In genomic region chr7:147207988-147208387, GRCh38 we compare ENCODE assay signal across 32 cellular contexts.
"Had no signal": no experiment of that assay in that cellular context is flagged by ENCODE, and none has a peak within 500 bp of the region (broad histone marks: within the 10 kb centered on the region; RNA-seq: fewer than 3 reads in every experiment).

No MANE protein-coding gene starts in this region.

- H2AFZ ChIP-seq: neural progenitor cell, parathyroid adenoma had no signal

- H3K27me3 Mint-ChIP-seq: dendritic cell treated with granulocyte-macrophage colony-stimulating factor and Interleukin-4, amounts not matched to agents 40 ng/mL and 50 ng/mL, for 4 days; naive thymus-derived CD4-positive, alpha-beta T cell; stimulated activated naive CD8-positive, alpha-beta T cell treated with anti-CD3 and anti-CD28 coated beads, Interleukin-15, amount 100 ng/mL, for 72 hours had no signal

- H3K36me3 ChIP-seq: colonic mucosa, esophagus squamous epithelium, heart right ventricle, left lung, neural progenitor cell, prostate gland, right atrium auricular region, suprapubic skin, transverse colon, upper lobe of right lung, uterus had no signal

- H3K4me2 ChIP-seq: neural progenitor cell, smooth muscle cell had no signal

- H3K36me3 Mint-ChIP-seq: naive thymus-derived CD4-positive, alpha-beta T cell; neural progenitor cell had no signal

- H3K27me3 ChIP-seq: colonic mucosa, esophagus squamous epithelium, heart right ventricle, left lung, neural progenitor cell, right atrium auricular region, suprapubic skin, transverse colon, upper lobe of right lung, uterus had no signal

- H3K4me3 Mint-ChIP-seq: dendritic cell treated with granulocyte-macrophage colony-stimulating factor and Interleukin-4, amounts not matched to agents 40 ng/mL and 50 ng/mL, for 4 days; naive thymus-derived CD4-positive, alpha-beta T cell; nephron; neural progenitor cell; stimulated activated naive CD8-positive, alpha-beta T cell treated with anti-CD3 and anti-CD28 coated beads, Interleukin-15, amount 100 ng/mL, for 72 hours had no signal

- H3K27ac ChIP-seq: colonic mucosa, esophagus squamous epithelium, heart right ventricle, left lung, neural progenitor cell, parathyroid adenoma, prostate gland, right atrium auricular region, suprapubic skin, transverse colon, upper lobe of right lung, uterus had no signal

- H3K79me2 ChIP-seq: parathyroid adenoma had no signal

- H3K4me3 ChIP-seq: colonic mucosa, esophagus squamous epithelium, heart right ventricle, left lung, neural progenitor cell, prostate gland, right atrium auricular region, smooth muscle cell, suprapubic skin, transverse colon, upper lobe of right lung, uterus had no signal

- DNase-seq: colonic mucosa; effector memory CD4-positive, alpha-beta T cell; erythroblast; esophagus squamous epithelium; foreskin melanocyte; glutamatergic neuron; heart right ventricle; hippocampal formation; kidney; left cardiac atrium; left lung; mesenchymal stem cell; midbrain; naive thymus-derived CD4-positive, alpha-beta T cell; stimulated activated CD4-positive, alpha-beta T cell treated with anti-CD3 and anti-CD28 coated beads, Interleukin-12 subunit alpha, Interleukin-12 subunit beta, amount 100 ng/mL, for 4 hours; stimulated activated CD4-positive, alpha-beta T cell treated with anti-CD3 and anti-CD28 coated beads, Interleukin-1b, Interleukin-23, amount 100 ng/mL, for 48 hours; stimulated activated CD4-positive, alpha-beta T cell treated with anti-CD3 and anti-CD28 coated beads, Interleukin-4, amount 100 ng/mL, for 1 hour; stimulated activated CD8-positive, alpha-beta memory T cell treated with anti-CD3 and anti-CD28 coated beads, Interleukin-4, amount 100 ng/mL, for 48 hours; stimulated activated naive CD4-positive, alpha-beta T cell; stimulated activated naive CD8-positive, alpha-beta T cell treated with anti-CD3 and anti-CD28 coated beads, Interleukin-15, amount 100 ng/mL, for 72 hours; transverse colon; upper lobe of right lung; uterus had no signal

- H3K27ac Mint-ChIP-seq: dendritic cell treated with granulocyte-macrophage colony-stimulating factor and Interleukin-4, amounts not matched to agents 40 ng/mL and 50 ng/mL, for 4 days; naive thymus-derived CD4-positive, alpha-beta T cell; nephron; neural progenitor cell; stimulated activated naive CD8-positive, alpha-beta T cell treated with anti-CD3 and anti-CD28 coated beads, Interleukin-15, amount 100 ng/mL, for 72 hours had no signal

- H3K4me1 Mint-ChIP-seq: naive thymus-derived CD4-positive, alpha-beta T cell; nephron; neural progenitor cell; stimulated activated naive CD8-positive, alpha-beta T cell treated with anti-CD3 and anti-CD28 coated beads, Interleukin-15, amount 100 ng/mL, for 72 hours had no signal

- ATAC-seq: heart right ventricle; left cardiac atrium; left lung; naive thymus-derived CD4-positive, alpha-beta T cell; sciatic nerve; stimulated activated naive CD8-positive, alpha-beta T cell treated with anti-CD3 and anti-CD28 coated beads, Interleukin-15, amount 100 ng/mL, for 72 hours; upper lobe of right lung had no signal

- H3K4me1 ChIP-seq: colonic mucosa, esophagus squamous epithelium, heart right ventricle, left lung, neural progenitor cell, parathyroid adenoma, prostate gland, right atrium auricular region, suprapubic skin, transverse colon, upper lobe of right lung, uterus had no signal

- H3K9ac ChIP-seq: neural progenitor cell, parathyroid adenoma had no signal

- H3K9me3 ChIP-seq: colonic mucosa, esophagus squamous epithelium, left lung, prostate gland, right atrium auricular region, suprapubic skin, upper lobe of right lung, uterus had no signal
